ENCODE assay signal across 17 cellular contexts in genomic region chr1:82927753-82928152, GRCh38.
"Had no signal": no experiment of that assay in that cellular context is flagged by ENCODE, and none has a peak within 500 bp of the region (broad histone marks: within the 10 kb centered on the region; RNA-seq: fewer than 3 reads in every experiment).

No MANE protein-coding gene starts in this region.

- H3K27ac Mint-ChIP-seq: activated CD4-positive, alpha-beta memory T cell treated with anti-CD3 and anti-CD28 coated beads, Interleukin-2, amount 10 ng/mL, durations not matched to agents 7 days and 5 days; activated CD4-positive, alpha-beta T cell treated with anti-CD3 and anti-CD28 coated beads for 36 hours; activated naive CD8-positive, alpha-beta T cell treated with anti-CD3 and anti-CD28 coated beads, Interleukin-2, amount 50 U/mL, for 24 hours; memory B cell; stimulated activated naive CD8-positive, alpha-beta T cell treated with anti-CD3 and anti-CD28 coated beads, Interleukin-15, Interleukin-2, amounts not matched to agents 100 ng/mL and 50 ng/mL, for 24 hours had no signal

- H3K36me3 ChIP-seq: ascending aorta, cardiac muscle cell, colonic mucosa, neutrophil, upper lobe of left lung had no signal

- H3K27ac ChIP-seq: ascending aorta, cardiac muscle cell, colonic mucosa, neutrophil, upper lobe of left lung had no signal

- H3K4me3 Mint-ChIP-seq: activated CD4-positive, alpha-beta memory T cell treated with anti-CD3 and anti-CD28 coated beads, Interleukin-2, amount 10 ng/mL, durations not matched to agents 7 days and 5 days; activated CD4-positive, alpha-beta T cell treated with anti-CD3 and anti-CD28 coated beads for 36 hours; activated naive CD8-positive, alpha-beta T cell treated with anti-CD3 and anti-CD28 coated beads, Interleukin-2, amount 50 U/mL, for 24 hours; memory B cell; stimulated activated naive CD8-positive, alpha-beta T cell treated with anti-CD3 and anti-CD28 coated beads, Interleukin-15, Interleukin-2, amounts not matched to agents 100 ng/mL and 50 ng/mL, for 24 hours had no signal

- DNase-seq: activated CD4-positive, alpha-beta memory T cell treated with anti-CD3 and anti-CD28 coated beads, Interleukin-2, amount 10 ng/mL, durations not matched to agents 7 days and 5 days; activated CD4-positive, alpha-beta T cell treated with anti-CD3 and anti-CD28 coated beads for 36 hours; activated naive CD4-positive, alpha-beta T cell; activated naive CD8-positive, alpha-beta T cell treated with anti-CD3 and anti-CD28 coated beads, Interleukin-2, amount 50 U/mL, for 24 hours; colonic mucosa; effector CD8-positive, alpha-beta T cell; hypothalamus; left colon; posterior cingulate gyrus; stimulated activated CD4-positive, alpha-beta T cell treated with anti-CD3 and anti-CD28 coated beads, Interleukin-4, amount 100 ng/mL, for 1 hour; T1000; upper lobe of left lung had no signal

- H3K27me3 ChIP-seq: ascending aorta, cardiac muscle cell, colonic mucosa, neutrophil, upper lobe of left lung had no signal

- H3K9me3 Mint-ChIP-seq: memory B cell had no signal

- H3K4me1 Mint-ChIP-seq: activated CD4-positive, alpha-beta memory T cell treated with anti-CD3 and anti-CD28 coated beads, Interleukin-2, amount 10 ng/mL, durations not matched to agents 7 days and 5 days; activated CD4-positive, alpha-beta T cell treated with anti-CD3 and anti-CD28 coated beads for 36 hours; activated naive CD8-positive, alpha-beta T cell treated with anti-CD3 and anti-CD28 coated beads, Interleukin-2, amount 50 U/mL, for 24 hours; memory B cell had no signal

- ATAC-seq: activated CD4-positive, alpha-beta T cell treated with anti-CD3 and anti-CD28 coated beads for 36 hours; activated naive CD8-positive, alpha-beta T cell treated with anti-CD3 and anti-CD28 coated beads, Interleukin-2, amount 50 U/mL, for 24 hours; left colon had no signal

- H3K4me1 ChIP-seq: ascending aorta, colonic mucosa had no signal

- H3K9me3 ChIP-seq: ascending aorta, colonic mucosa, neutrophil, upper lobe of left lung had no signal

- H3K36me3 Mint-ChIP-seq: memory B cell had no signal

- H3K4me3 ChIP-seq: ascending aorta, cardiac muscle cell, colonic mucosa, upper lobe of left lung had no signal

- H3K27me3 Mint-ChIP-seq: activated CD4-positive, alpha-beta memory T cell treated with anti-CD3 and anti-CD28 coated beads, Interleukin-2, amount 10 ng/mL, durations not matched to agents 7 days and 5 days; activated naive CD8-positive, alpha-beta T cell treated with anti-CD3 and anti-CD28 coated beads, Interleukin-2, amount 50 U/mL, for 24 hours; memory B cell; stimulated activated naive CD8-positive, alpha-beta T cell treated with anti-CD3 and anti-CD28 coated beads, Interleukin-15, Interleukin-2, amounts not matched to agents 100 ng/mL and 50 ng/mL, for 24 hours had no signal
